Comparison of ENCODE assay signal across 20 cellular contexts in genomic region chr9:130289711-130290241, GRCh38. TPM values are rescaled to one million over a fixed set of nuclear protein-coding genes. Genes with fewer than 3 reads are reported as not detected.
DNase-seq lines count a peak whose midpoint lies in the region; ATAC-seq and TF ChIP-seq lines count a peak whose summit lies in the region.
"Had no signal": no experiment of that assay in that cellular context is flagged by ENCODE, and none has a peak within 500 bp of the region (broad histone marks: within the 10 kb centered on the region; RNA-seq: fewer than 3 reads in every experiment).

No MANE protein-coding gene starts in this region.

- no peaks in the 10 kb centered on the region for H3K79me1 ChIP-seq in mesendoderm (ENCODE audit: low read length)

- no peak overlapping the region for H3K56ac ChIP-seq in mesendoderm (ENCODE audit: low read length)

- H4K5ac ChIP-seq in mesendoderm (ENCODE audit: low read length): no peak overlapping the region

- no peak overlapping the region for H4K8ac ChIP-seq in mesendoderm (ENCODE audit: low read depth, low read length)

- intact Hi-C loops in lower lobe of right lung (cut with DNase I): no loop called here
- intact Hi-C loops in transverse colon (cut with DNase I; ENCODE audit: low total_unique reads): no loop called here

- in situ Hi-C loops in transverse colon (cut with MboI; ENCODE audit: low pct_ligation_motif_present in 1 of 4, low pct_unique_long_range_greater_than_20kb in 1 of 4, low sequenced_read_pairs in 3 of 4): no loop called here

- no peak overlapping the region for H3K18ac ChIP-seq in mesendoderm (ENCODE audit: low read length)

- H3K36me3 ChIP-seq in Peyer's patch (no peaks in the 10 kb centered on the region), esophagus (ENCODE audit: control insufficient read depth in 2 of 2, insufficient read depth in 2 of 2, low read length in 1 of 2) (peaks cover 0 to 4% of the 10 kb centered on the region in 2 donors), lower lobe of right lung (no peaks in the 10 kb centered on the region), transverse colon (no peaks in the 10 kb centered on the region), mesendoderm (ENCODE audit: control insufficient read depth, insufficient read depth, low read length) (no peaks in the 10 kb centered on the region)
- H3K36me3 ChIP-seq: ascending aorta had no signal

- no peak overlapping the region for H2BK5ac ChIP-seq in mesendoderm (ENCODE audit: low read length)

- no peak overlapping the region for H2BK120ac ChIP-seq in mesendoderm (ENCODE audit: low read depth, low read length)

- no peak overlapping the region for H2AK5ac ChIP-seq in mesendoderm (ENCODE audit: low read length)

- no peak overlapping the region for H2BK15ac ChIP-seq in mesendoderm (replicated peaks; ENCODE audit: low read depth)

- no peak overlapping the region for H3K9ac ChIP-seq in mesendoderm (ENCODE audit: low read length)

- no peak overlapping the region for H3K4me3 ChIP-seq in Peyer's patch
- H3K4me3 ChIP-seq in esophagus (ENCODE audit: low read depth in 1 of 2, low read length in 2 of 2): no peak overlapping the region
- H3K4me3 ChIP-seq in lower lobe of right lung: no peak overlapping the region
- H3K4me3 ChIP-seq in transverse colon: no peak overlapping the region
- H3K4me3 ChIP-seq in mesendoderm (ENCODE audit: low read length): no peak overlapping the region
- H3K4me3 ChIP-seq: ascending aorta, hepatocyte had no signal

- no peaks in the 10 kb centered on the region for H3K9me3 ChIP-seq in Peyer's patch
- H3K9me3 ChIP-seq in esophagus (ENCODE audit: control insufficient read depth in 2 of 2, insufficient read depth in 1 of 2, low read depth in 1 of 2, low read length in 1 of 2): no peaks in the 10 kb centered on the region
- H3K9me3 ChIP-seq in lower lobe of right lung: no peaks in the 10 kb centered on the region
- no peaks in the 10 kb centered on the region for H3K9me3 ChIP-seq in transverse colon
- H3K9me3 ChIP-seq: ascending aorta, Caco-2 had no signal

- H3K27ac ChIP-seq in Peyer's patch (peak overlapping the region; percentile 22 to 61 (median 44)), esophagus (ENCODE audit: low read depth in 2 of 2, low read length in 1 of 2) (peak overlapping the region; percentile 45 to 59), lower lobe of right lung (peak overlapping the region; percentile 70), transverse colon (peak overlapping the region; percentile 13 to 89 (median 70)), mesendoderm (ENCODE audit: low read depth, low read length) (no peak overlapping the region)
- H3K27ac ChIP-seq: ascending aorta, hepatocyte had no signal

- TF ChIP-seq EP300 in transverse colon (IDR thresholded peaks at IDR 0.05; ENCODE audit: low read depth): no peak

- 56 to 69% methylated on average over 12 of the region's 12 CpGs for WGBS in esophagus, 2 donors
- WGBS in transverse colon (ENCODE audit: low coverage in 1 of 2), 2 donors: 61% methylated on average over 12 of the region's 12 CpGs; no CpG with 5 or more reads in 1 of the 2 donors
- WGBS in mesendoderm (ENCODE audit: extremely low coverage, insufficient coverage, low lambda C conversion rate): no CpG with 5 or more reads among the region's 12 CpGs

- TF ChIP-seq CTCF in Peyer's patch (IDR thresholded peaks at IDR 0.05) (no peak), lower lobe of right lung (IDR thresholded peaks at IDR 0.05) (no peak), transverse colon (IDR thresholded peaks at IDR 0.05) (no peak)

- DNase-seq in Peyer's patch (no peak), lower lobe of right lung (no peak), transverse colon (no peak), NCI-H446 (lab: John Stamatoyannopoulos, UW) (no peak), mesendoderm (no peak), cortex of kidney (lab: John Stamatoyannopoulos, UW) (no peak)
- DNase-seq: activated CD4-positive, alpha-beta T cell treated with anti-CD3 and anti-CD28 coated beads, Interleukin-2, amount 50 U/mL, for 48 hours; activated T-cell treated with anti-CD3 and anti-CD28 coated beads for 4 hours; AML-193; Caco-2; effector memory CD8-positive, alpha-beta T cell; KG1; NCI-H2029 treated with DMSO at 0.1 percent for 48 hours; NCI-H748 treated with DMSO at 0.1 percent for 48 hours; stimulated activated CD4-positive, alpha-beta T cell treated with anti-CD3 and anti-CD28 coated beads, Interleukin-4, amount 100 ng/mL, for 4 hours; T-helper 17 cell had no signal

- TF ChIP-seq POLR2A in Peyer's patch (IDR thresholded peaks at IDR 0.05): no peak
- no peak for TF ChIP-seq POLR2A in transverse colon (IDR thresholded peaks at IDR 0.05)

- H3K27me3 ChIP-seq in Peyer's patch: no peaks in the 10 kb centered on the region
- H3K27me3 ChIP-seq in esophagus (ENCODE audit: control insufficient read depth in 1 of 2, insufficient read depth in 2 of 2, low read length in 2 of 2): no peaks in the 10 kb centered on the region
- H3K27me3 ChIP-seq in lower lobe of right lung (ENCODE audit: low read depth): peaks cover 22% of the 10 kb centered on the region
- peaks cover 20% of the 10 kb centered on the region for H3K27me3 ChIP-seq in transverse colon
- no peaks in the 10 kb centered on the region for H3K27me3 ChIP-seq in mesendoderm (ENCODE audit: insufficient read depth, low read length, poor library complexity)
- H3K27me3 ChIP-seq: ascending aorta had no signal

- H3K4ac ChIP-seq in mesendoderm (ENCODE audit: low read depth, low read length): no peak overlapping the region

- no peak overlapping the region for H3K4me2 ChIP-seq in mesendoderm (ENCODE audit: low read length)
- H3K4me2 ChIP-seq: hepatocyte had no signal

- H3K4me1 ChIP-seq in Peyer's patch (peaks cover 0 to 14% (median 0%) of the 10 kb centered on the region in 4 donors), esophagus (ENCODE audit: control insufficient read depth in 2 of 2, insufficient read depth in 2 of 2, low read length in 1 of 2) (peaks cover 5 to 8% of the 10 kb centered on the region in 2 donors), lower lobe of right lung (peaks cover 24% of the 10 kb centered on the region), transverse colon (peaks cover 0 to 17% (median 15%) of the 10 kb centered on the region in 4 donors), mesendoderm (ENCODE audit: control insufficient read depth, low read depth, low read length) (no peaks in the 10 kb centered on the region)
- H3K4me1 ChIP-seq: ascending aorta, Caco-2 had no signal

- no peak overlapping the region for H3K23ac ChIP-seq in mesendoderm (ENCODE audit: low read length)

- no peaks in the 10 kb centered on the region for H3K79me2 ChIP-seq in mesendoderm (ENCODE audit: control insufficient read depth, insufficient read depth, low read length)
- H3K79me2 ChIP-seq: hepatocyte had no signal

- ATAC-seq in lower lobe of right lung: peak; percentile 27 to 34
- ATAC-seq: effector memory CD8-positive, alpha-beta T cell; naive thymus-derived CD8-positive, alpha-beta T cell; T-helper 17 cell had no signal

RNA-seq across cellular contexts. Expression of gene HMCN2, which starts 24.2 kb away (rescaled TPM):
- total RNA-seq in Peyer's patch: 10 to 100 TPM; 24.8 to 61.7 (median 36.1) TPM
- polyA plus RNA-seq in esophagus: 1 to 10 TPM; 4.1 to 4.8 TPM
- total RNA-seq in lower lobe of right lung: 4.7 TPM
- total RNA-seq in transverse colon: 10 to 100 TPM in 3 of 4 donors, 1 to 10 TPM in 1; 7.8 to 40.0 (median 15.2) TPM
- polyA plus RNA-seq in mesendoderm (2013, experiment 1 of 2): 0.46 TPM
- 0.57 TPM for polyA plus RNA-seq in mesendoderm (2013, experiment 2 of 2)
- total RNA-seq: naive thymus-derived CD8-positive, alpha-beta T cell had no signal
- polyA plus RNA-seq: naive thymus-derived CD8-positive, alpha-beta T cell had no signal
